In the genomic region with DNA sequence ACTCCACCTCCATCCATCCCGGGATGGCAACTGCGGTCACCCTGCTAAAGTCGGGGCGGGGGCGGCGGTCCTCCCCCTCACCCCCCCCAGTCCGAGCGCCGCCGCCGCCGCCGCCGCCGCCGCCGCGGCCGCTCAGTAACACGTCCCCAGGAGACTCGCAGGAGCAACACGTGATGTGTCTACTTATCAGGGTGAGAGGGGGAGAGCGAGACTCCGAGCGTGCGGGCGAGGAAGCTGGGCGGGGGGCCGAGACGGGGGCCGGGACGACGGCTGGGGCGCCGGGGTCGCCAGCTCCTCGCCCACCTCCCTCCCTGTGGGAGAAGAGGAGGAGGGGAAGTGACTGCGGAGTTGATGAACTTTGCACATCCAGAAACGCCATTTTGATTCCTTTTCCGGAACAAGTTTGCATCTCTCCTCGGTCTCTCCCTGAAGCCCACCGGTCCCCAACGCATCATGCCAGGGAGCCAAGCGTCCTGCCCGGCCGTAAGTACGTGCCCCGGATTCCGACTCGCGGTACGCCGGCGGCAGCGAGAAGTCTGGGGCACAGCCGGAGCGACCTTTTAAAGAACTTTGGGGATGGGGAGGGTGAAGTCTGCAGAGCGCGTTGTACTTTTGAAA, we compare ENCODE assay signal across 8 cellular contexts. TPM values are rescaled to one million over a fixed set of nuclear protein-coding genes. Genes with fewer than 3 reads are reported as not detected.
DNase-seq lines count a peak whose midpoint lies in the region; ATAC-seq, FAIRE-seq and TF ChIP-seq lines count a peak whose summit lies in the region.

A gene with protein sequence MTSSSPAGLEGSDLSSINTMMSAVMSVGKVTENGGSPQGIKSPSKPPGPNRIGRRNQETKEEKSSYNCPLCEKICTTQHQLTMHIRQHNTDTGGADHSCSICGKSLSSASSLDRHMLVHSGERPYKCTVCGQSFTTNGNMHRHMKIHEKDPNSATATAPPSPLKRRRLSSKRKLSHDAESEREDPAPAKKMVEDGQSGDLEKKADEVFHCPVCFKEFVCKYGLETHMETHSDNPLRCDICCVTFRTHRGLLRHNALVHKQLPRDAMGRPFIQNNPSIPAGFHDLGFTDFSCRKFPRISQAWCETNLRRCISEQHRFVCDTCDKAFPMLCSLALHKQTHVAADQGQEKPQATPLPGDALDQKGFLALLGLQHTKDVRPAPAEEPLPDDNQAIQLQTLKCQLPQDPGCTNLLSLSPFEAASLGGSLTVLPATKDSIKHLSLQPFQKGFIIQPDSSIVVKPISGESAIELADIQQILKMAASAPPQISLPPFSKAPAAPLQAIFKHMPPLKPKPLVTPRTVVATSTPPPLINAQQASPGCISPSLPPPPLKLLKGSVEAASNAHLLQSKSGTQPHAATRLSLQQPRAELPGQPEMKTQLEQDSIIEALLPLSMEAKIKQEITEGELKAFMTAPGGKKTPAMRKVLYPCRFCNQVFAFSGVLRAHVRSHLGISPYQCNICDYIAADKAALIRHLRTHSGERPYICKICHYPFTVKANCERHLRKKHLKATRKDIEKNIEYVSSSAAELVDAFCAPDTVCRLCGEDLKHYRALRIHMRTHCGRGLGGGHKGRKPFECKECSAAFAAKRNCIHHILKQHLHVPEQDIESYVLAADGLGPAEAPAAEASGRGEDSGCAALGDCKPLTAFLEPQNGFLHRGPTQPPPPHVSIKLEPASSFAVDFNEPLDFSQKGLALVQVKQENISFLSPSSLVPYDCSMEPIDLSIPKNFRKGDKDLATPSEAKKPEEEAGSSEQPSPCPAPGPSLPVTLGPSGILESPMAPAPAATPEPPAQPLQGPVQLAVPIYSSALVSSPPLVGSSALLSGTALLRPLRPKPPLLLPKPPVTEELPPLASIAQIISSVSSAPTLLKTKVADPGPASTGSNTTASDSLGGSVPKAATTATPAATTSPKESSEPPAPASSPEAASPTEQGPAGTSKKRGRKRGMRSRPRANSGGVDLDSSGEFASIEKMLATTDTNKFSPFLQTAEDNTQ (N-terminal part only) (plus strand): TSS at position 384 of the 618 bp plus-strand sequence. CDS start 73,951 bp downstream, outside the sequence.

- H3K4me1 ChIP-seq in ES-I3 (ENCODE audit: insufficient read depth, low read length) (peaks cover 11% of the 10 kb centered on the region; the same call in 1 of the 2 replicates), astrocyte (ENCODE audit: insufficient read depth, low read length) (peaks cover 9% of the 10 kb centered on the region), right cardiac atrium (ENCODE audit: control insufficient read depth, insufficient read depth, low read length) (peaks cover under 1% of the 10 kb centered on the region), gastrocnemius medialis (peaks cover 17 to 22% of the 10 kb centered on the region in 2 donors)

- no peaks in the 10 kb centered on the region for H3K36me3 Mint-ChIP-seq in astrocyte (ENCODE audit: low read depth, unreplicated experiment)

- intact Hi-C loops in T-helper 1 cell treated with Interleukin-12 subunit alpha and Interleukin-12 subunit beta and Interleukin-4 antibody, amounts not matched to agents 30 ng/mL and 1 ng/mL, for 36 hours (cut with micrococcal nuclease): loop anchor here (1.0 to 2.0 kb wide), 6 partner anchors 20 to 493 kb away; a partner anchor contains a TSS
- intact Hi-C loops in right cardiac atrium (cut with DNase I) (loop anchor here in 2 of 4 donors (5.0 to 10.0 kb wide), 2 partner anchors 117 to 380 kb away; no protein-coding TSS in a partner anchor), gastrocnemius medialis (cut with DNase I; ENCODE audit: low total_unique reads) (loop anchor here (2.0 to 5.0 kb wide), 6 partner anchors 49 to 360 kb away; no protein-coding TSS in a partner anchor)

- H3K4me3 Mint-ChIP-seq in astrocyte (ENCODE audit: unreplicated experiment): peak within 1 kb of the TSS; percentile 90

- peaks cover 34% of the 10 kb centered on the region for H4K20me1 ChIP-seq in astrocyte (ENCODE audit: insufficient read depth, low read length)

- no peak for FAIRE-seq in astrocyte (lab: Jason Lieb, UNC)

- H3K4me1 Mint-ChIP-seq in astrocyte (ENCODE audit: low read depth, unreplicated experiment): peaks cover 23% of the 10 kb centered on the region

- DNase-seq in astrocyte (ENCODE audit: low read depth) (peak; percentile 40), right cardiac atrium (peak; percentile 75 to 86 (median 86)), gastrocnemius medialis (peak; percentile 64 to 71), superior temporal gyrus (ENCODE audit: extremely low spot score) (no peak)

- H3K9ac ChIP-seq in ES-I3 (ENCODE audit: low read depth, low read length) (peak within 1 kb of the TSS; percentile 97), astrocyte (ENCODE audit: low read length) (peak within 1 kb of the TSS; percentile 97)

- TF ChIP-seq CTCF in astrocyte (IDR thresholded peaks at IDR 0.05; ENCODE audit: insufficient read depth, low read depth, low read length) (no peak), gastrocnemius medialis (IDR thresholded peaks at IDR 0.05 in 4 of 5, conservative IDR thresholded peaks at IDR 0.05 in 1 of 5) (no peak)

- peaks cover 2% of the 10 kb centered on the region for H3K9me3 Mint-ChIP-seq in astrocyte (ENCODE audit: unreplicated experiment)

- H3K27ac ChIP-seq in KOPT-K1 (ENCODE audit: low read depth, low read length, poor library complexity, severe bottlenecking): peak within 1 kb of the TSS; percentile 78
- peak within 1 kb of the TSS; percentile 90 for H3K27ac ChIP-seq in astrocyte (ENCODE audit: low read depth, low read length)
- H3K27ac ChIP-seq in right cardiac atrium (ENCODE audit: low read length): peak within 1 kb of the TSS; percentile 77
- peak within 1 kb of the TSS; percentile 85 to 96 (median 94) for H3K27ac ChIP-seq in gastrocnemius medialis

- H3K9me3 ChIP-seq in ES-I3 (ENCODE audit: control insufficient read depth, insufficient read depth, low read length) (no peaks in the 10 kb centered on the region), KOPT-K1 (ENCODE audit: insufficient read depth, low read length, poor library complexity, severe bottlenecking) (no peaks in the 10 kb centered on the region), astrocyte (ENCODE audit: insufficient read depth, low read depth, low read length) (no peaks in the 10 kb centered on the region), right cardiac atrium (ENCODE audit: control insufficient read depth, low read length) (no peaks in the 10 kb centered on the region), gastrocnemius medialis (no peaks in the 10 kb centered on the region)

- peaks cover 50% of the 10 kb centered on the region for H3K79me2 ChIP-seq in astrocyte (ENCODE audit: insufficient read depth, low read length)

- no peaks in the 10 kb centered on the region for H3K27me3 ChIP-seq in astrocyte (ENCODE audit: insufficient read depth, low read length)
- H3K27me3 ChIP-seq in right cardiac atrium (ENCODE audit: control insufficient read depth, insufficient read depth): no peaks in the 10 kb centered on the region
- no peaks in the 10 kb centered on the region for H3K27me3 ChIP-seq in gastrocnemius medialis

- H3K27ac Mint-ChIP-seq in astrocyte (ENCODE audit: unreplicated experiment): peak within 1 kb of the TSS; percentile 88

- in situ Hi-C loops in gastrocnemius medialis (cut with MboI; ENCODE audit: low sequenced_read_pairs in 4 of 4): loop anchor here in 1 of 4 donors (25.0 kb wide), 1 partner anchor 105 kb away; no protein-coding TSS in a partner anchor

- H3K36me3 ChIP-seq in ES-I3 (ENCODE audit: insufficient read depth, low read length) (no peaks in the 10 kb centered on the region), KOPT-K1 (ENCODE audit: insufficient read depth, low read length) (no peaks in the 10 kb centered on the region), astrocyte (ENCODE audit: insufficient read depth, low read length) (no peaks in the 10 kb centered on the region), gastrocnemius medialis (no peaks in the 10 kb centered on the region)

- peak within 1 kb of the TSS; percentile 98 for H2AFZ ChIP-seq in astrocyte (ENCODE audit: low read depth, low read length)

- peak; percentile 85 to 91 for TF ChIP-seq POLR2A in gastrocnemius medialis (IDR thresholded peaks at IDR 0.05)

- peak; percentile 48 for ATAC-seq in GM21737 (IDR thresholded peaks at IDR 0.05; ENCODE audit: unreplicated experiment)
- ATAC-seq in right cardiac atrium: peak; percentile 77 to 82
- peak; percentile 82 to 85 for ATAC-seq in gastrocnemius medialis

- H3K4me2 ChIP-seq in astrocyte (ENCODE audit: low read length): peak within 1 kb of the TSS; percentile 88

- under 1% methylated on average over 59 of the region's 59 CpGs for WGBS in right cardiac atrium

- H3K4me3 ChIP-seq in astrocyte (ENCODE audit: insufficient read depth, low read depth, low read length): peak within 1 kb of the TSS; percentile 99
- H3K4me3 ChIP-seq in right cardiac atrium (ENCODE audit: low read length): peak within 1 kb of the TSS; percentile 79
- peak within 1 kb of the TSS; percentile 93 to 98 (median 96) for H3K4me3 ChIP-seq in gastrocnemius medialis

- H3K27me3 Mint-ChIP-seq in astrocyte (ENCODE audit: low read depth, unreplicated experiment): no peaks in the 10 kb centered on the region

RNA-seq across cellular contexts. Expression of the gene that starts here (rescaled TPM):
- 18.1 and 18.9 TPM in 2 replicates for total RNA-seq in T-helper 1 cell treated with Interleukin-12 subunit alpha and Interleukin-12 subunit beta and Interleukin-4 antibody, amounts not matched to agents 30 ng/mL and 1 ng/mL, for 36 hours
- total RNA-seq in astrocyte (37.2 and 41.8 TPM in 2 replicates), right cardiac atrium (10 to 100 TPM; 35.3 to 40.4 (median 38.0) TPM), gastrocnemius medialis (10 to 100 TPM; 18.0 to 41.3 (median 39.2) TPM)
- 7.8 TPM for polyA plus RNA-seq in right cardiac atrium
